ENCODE assay signal across 1 cellular context in the genomic region with DNA sequence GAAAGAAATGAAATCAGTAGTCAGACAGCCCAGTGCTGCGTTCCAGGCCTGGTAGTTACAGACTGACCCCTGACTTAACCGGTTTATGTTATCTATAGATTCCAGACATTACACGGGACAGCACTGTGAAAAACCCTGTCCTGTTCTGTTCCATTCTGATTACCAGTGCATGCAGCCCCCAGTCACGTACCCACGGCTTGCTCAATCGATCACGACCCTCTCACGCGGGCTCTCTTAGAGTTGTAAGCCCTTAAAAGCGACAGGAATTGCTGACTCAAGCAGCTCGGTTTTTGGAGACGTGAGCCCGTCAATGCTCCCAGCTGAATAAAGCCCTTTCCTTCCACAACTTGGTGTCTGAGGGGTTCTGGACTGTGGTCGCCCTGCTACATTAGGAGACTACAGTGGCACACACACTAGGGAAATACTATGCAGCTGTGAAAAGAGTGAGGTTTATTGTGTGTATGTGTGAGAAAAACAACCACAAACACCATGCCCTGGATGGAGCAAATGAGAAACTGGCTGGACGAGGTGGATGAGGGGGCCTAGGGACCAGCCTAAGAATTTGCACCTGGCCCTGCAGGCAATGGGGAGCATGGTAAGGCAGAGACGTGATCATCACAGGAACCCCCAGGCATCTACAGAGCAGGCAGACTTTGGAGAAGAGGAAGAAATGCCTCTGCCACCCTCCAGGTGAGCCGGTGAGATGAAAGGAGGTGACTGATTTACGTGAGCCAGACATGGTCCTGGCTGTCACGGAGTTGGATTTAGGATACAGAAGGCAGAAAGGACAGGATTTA.
TF ChIP-seq lines count a peak whose summit lies in the region.

No MANE protein-coding gene starts in this region.

TF ChIP-seq in K562, 482 proteins besides CTCF, POLR2A, EP300 and RAD21 (continued from another document and continues in another):
- TF ChIP-seq, protein P1, sequence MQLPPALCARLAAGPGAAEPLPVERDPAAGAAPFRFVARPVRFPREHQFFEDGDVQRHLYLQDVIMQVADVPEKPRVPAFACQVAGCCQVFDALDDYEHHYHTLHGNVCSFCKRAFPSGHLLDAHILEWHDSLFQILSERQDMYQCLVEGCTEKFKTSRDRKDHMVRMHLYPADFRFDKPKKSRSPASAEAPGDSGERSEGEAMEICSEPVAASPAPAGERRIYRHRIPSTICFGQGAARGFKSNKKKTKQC (CRISPR knock-in tag; IDR thresholded peaks at IDR 0.05): no peak
- TF ChIP-seq ZFP1 (CRISPR knock-in tag; IDR thresholded peaks at IDR 0.05) (0 out of 2 replicates have a peak, but pooled peaks have one; percentile 27), NFIX (CRISPR knock-in tag; IDR thresholded peaks at IDR 0.05; ENCODE audit: low read depth) (no peak), CCNT2 (IDR thresholded peaks at IDR 0.05; ENCODE audit: borderline replicate concordance, extremely low read depth, insufficient read length, low read depth, low read length) (peak; percentile 92), E2F3 (CRISPR knock-in tag; IDR thresholded peaks at IDR 0.05) (no peak), EGR1 (conservative IDR thresholded peaks at IDR 0.05) (no peak), ZKSCAN8 (CRISPR knock-in tag; IDR thresholded peaks at IDR 0.05) (0 out of 2 replicates have a peak, but pooled peaks have one; percentile 64), SAFB (IDR thresholded peaks at IDR 0.05; ENCODE audit: borderline replicate concordance, low read depth, low read length) (no peak), MTA1 (IDR thresholded peaks at IDR 0.05; ENCODE audit: borderline replicate concordance) (peak; percentile 72; the same call in 1 of the 2 replicates), ZNF766 (CRISPR knock-in tag; conservative IDR thresholded peaks at IDR 0.05) (peak; percentile 96), HNRNPK (IDR thresholded peaks at IDR 0.05; ENCODE audit: low read depth, low read length, poor library complexity, severe bottlenecking) (no peak), ZNF79 (CRISPR knock-in tag; IDR thresholded peaks at IDR 0.05; ENCODE audit: low read depth) (no peak), NFIC (IDR thresholded peaks at IDR 0.05) (peak; percentile 90), KLF10 (CRISPR knock-in tag; IDR thresholded peaks at IDR 0.05) (no peak), EP400 (IDR thresholded peaks at IDR 0.05) (peak; percentile 65), SAFB2 (IDR thresholded peaks at IDR 0.05; ENCODE audit: borderline replicate concordance, low read depth, low read length, severe bottlenecking) (no peak), BACH1 (tag; IDR thresholded peaks at IDR 0.05) (no peak), TAF1 (IDR thresholded peaks at IDR 0.05; ENCODE audit: control insufficient read depth, extremely low read depth, insufficient read depth, low read length, severe bottlenecking) (no peak), ZNF695 (CRISPR knock-in tag; IDR thresholded peaks at IDR 0.05) (no peak), NR2C1 (IDR thresholded peaks at IDR 0.05) (peak; percentile 66), NR2C1 (tag; IDR thresholded peaks at IDR 0.05) (peak; percentile 77), KLF13 (tag; IDR thresholded peaks at IDR 0.05; ENCODE audit: borderline replicate concordance, low read depth) (no peak), MAFG (tag; conservative IDR thresholded peaks at IDR 0.05) (peak; percentile 69), SIN3B (IDR thresholded peaks at IDR 0.05; ENCODE audit: low read depth) (no peak), CBX2 (IDR thresholded peaks at IDR 0.05; ENCODE audit: insufficient read depth, low read length, poor library complexity, severe bottlenecking) (no peak), XRCC4 (IDR thresholded peaks at IDR 0.05; ENCODE audit: extremely low read depth, insufficient read depth, insufficient read length) (no peak), MAFF (IDR thresholded peaks at IDR 0.05; ENCODE audit: low read length) (peak; percentile 76; the same call in 1 of the 2 replicates), EWSR1 (IDR thresholded peaks at IDR 0.05; ENCODE audit: borderline replicate concordance, low read depth, partially characterized antibody) (no peak), FOSL1 (tag; conservative IDR thresholded peaks at IDR 0.05) (peak; percentile 66; the same call in 1 of the 2 replicates), C11orf30 (IDR thresholded peaks at IDR 0.05; ENCODE audit: low read depth) (peak; percentile 90), BCOR (IDR thresholded peaks at IDR 0.05) (peak; percentile 88), SMAD1 (IDR thresholded peaks at IDR 0.05; ENCODE audit: low read depth, low read length, partially characterized antibody) (peak; percentile 67), SRSF9 (IDR thresholded peaks at IDR 0.05; ENCODE audit: borderline replicate concordance, low read depth, low read length) (no peak), CHD4 (IDR thresholded peaks at IDR 0.05; ENCODE audit: insufficient read depth, insufficient replicate concordance, low read depth, low read length, poor library complexity, severe bottlenecking) (no peak), ETV6 (IDR thresholded peaks at IDR 0.05; ENCODE audit: borderline replicate concordance in 1 of 2, low read depth in 2 of 2, low read length in 1 of 2) (0 out of 4 replicates have a peak, but pooled peaks of 1 of the 2 experiments have one; percentile 41), ETV6 (CRISPR knock-in tag; IDR thresholded peaks at IDR 0.05; ENCODE audit: borderline replicate concordance) (no peak), DDX20 (tag; IDR thresholded peaks at IDR 0.05; ENCODE audit: low read depth) (no peak)
- TF ChIP-seq, protein P2, sequence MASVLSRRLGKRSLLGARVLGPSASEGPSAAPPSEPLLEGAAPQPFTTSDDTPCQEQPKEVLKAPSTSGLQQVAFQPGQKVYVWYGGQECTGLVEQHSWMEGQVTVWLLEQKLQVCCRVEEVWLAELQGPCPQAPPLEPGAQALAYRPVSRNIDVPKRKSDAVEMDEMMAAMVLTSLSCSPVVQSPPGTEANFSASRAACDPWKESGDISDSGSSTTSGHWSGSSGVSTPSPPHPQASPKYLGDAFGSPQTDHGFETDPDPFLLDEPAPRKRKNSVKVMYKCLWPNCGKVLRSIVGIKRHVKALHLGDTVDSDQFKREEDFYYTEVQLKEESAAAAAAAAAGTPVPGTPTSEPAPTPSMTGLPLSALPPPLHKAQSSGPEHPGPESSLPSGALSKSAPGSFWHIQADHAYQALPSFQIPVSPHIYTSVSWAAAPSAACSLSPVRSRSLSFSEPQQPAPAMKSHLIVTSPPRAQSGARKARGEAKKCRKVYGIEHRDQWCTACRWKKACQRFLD (CRISPR knock-in tag; IDR thresholded peaks at IDR 0.05): peak; percentile 90
- TF ChIP-seq, protein P3, sequence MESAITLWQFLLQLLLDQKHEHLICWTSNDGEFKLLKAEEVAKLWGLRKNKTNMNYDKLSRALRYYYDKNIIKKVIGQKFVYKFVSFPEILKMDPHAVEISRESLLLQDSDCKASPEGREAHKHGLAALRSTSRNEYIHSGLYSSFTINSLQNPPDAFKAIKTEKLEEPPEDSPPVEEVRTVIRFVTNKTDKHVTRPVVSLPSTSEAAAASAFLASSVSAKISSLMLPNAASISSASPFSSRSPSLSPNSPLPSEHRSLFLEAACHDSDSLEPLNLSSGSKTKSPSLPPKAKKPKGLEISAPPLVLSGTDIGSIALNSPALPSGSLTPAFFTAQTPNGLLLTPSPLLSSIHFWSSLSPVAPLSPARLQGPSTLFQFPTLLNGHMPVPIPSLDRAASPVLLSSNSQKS (CRISPR knock-in tag; IDR thresholded peaks at IDR 0.05): no peak
- TF ChIP-seq, protein P4, sequence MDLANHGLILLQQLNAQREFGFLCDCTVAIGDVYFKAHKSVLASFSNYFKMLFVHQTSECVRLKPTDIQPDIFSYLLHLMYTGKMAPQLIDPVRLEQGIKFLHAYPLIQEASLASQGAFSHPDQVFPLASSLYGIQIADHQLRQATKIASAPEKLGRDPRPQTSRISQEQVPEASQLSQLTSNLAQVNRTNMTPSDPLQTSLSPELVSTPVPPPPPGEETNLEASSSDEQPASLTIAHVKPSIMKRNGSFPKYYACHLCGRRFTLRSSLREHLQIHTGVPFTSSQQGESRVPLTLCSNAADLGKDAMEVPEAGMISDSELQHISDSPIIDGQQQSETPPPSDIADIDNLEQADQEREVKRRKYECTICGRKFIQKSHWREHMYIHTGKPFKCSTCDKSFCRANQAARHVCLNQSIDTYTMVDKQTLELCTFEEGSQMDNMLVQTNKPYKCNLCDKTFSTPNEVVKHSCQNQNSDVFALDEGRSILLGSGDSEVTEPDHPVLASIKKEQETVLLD (IDR thresholded peaks at IDR 0.05): peak; percentile 85; the same call in 1 of the 2 replicates
- TF ChIP-seq, protein P5, sequence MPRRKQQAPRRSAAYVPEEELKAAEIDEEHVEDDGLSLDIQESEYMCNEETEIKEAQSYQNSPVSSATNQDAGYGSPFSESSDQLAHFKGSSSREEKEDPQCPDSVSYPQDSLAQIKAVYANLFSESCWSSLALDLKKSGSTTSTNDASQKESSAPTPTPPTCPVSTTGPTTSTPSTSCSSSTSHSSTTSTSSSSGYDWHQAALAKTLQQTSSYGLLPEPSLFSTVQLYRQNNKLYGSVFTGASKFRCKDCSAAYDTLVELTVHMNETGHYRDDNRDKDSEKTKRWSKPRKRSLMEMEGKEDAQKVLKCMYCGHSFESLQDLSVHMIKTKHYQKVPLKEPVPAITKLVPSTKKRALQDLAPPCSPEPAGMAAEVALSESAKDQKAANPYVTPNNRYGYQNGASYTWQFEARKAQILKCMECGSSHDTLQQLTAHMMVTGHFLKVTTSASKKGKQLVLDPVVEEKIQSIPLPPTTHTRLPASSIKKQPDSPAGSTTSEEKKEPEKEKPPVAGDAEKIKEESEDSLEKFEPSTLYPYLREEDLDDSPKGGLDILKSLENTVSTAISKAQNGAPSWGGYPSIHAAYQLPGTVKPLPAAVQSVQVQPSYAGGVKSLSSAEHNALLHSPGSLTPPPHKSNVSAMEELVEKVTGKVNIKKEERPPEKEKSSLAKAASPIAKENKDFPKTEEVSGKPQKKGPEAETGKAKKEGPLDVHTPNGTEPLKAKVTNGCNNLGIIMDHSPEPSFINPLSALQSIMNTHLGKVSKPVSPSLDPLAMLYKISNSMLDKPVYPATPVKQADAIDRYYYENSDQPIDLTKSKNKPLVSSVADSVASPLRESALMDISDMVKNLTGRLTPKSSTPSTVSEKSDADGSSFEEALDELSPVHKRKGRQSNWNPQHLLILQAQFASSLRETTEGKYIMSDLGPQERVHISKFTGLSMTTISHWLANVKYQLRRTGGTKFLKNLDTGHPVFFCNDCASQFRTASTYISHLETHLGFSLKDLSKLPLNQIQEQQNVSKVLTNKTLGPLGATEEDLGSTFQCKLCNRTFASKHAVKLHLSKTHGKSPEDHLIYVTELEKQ (CRISPR knock-in tag; IDR thresholded peaks at IDR 0.05): no peak
- TF ChIP-seq, protein P6, sequence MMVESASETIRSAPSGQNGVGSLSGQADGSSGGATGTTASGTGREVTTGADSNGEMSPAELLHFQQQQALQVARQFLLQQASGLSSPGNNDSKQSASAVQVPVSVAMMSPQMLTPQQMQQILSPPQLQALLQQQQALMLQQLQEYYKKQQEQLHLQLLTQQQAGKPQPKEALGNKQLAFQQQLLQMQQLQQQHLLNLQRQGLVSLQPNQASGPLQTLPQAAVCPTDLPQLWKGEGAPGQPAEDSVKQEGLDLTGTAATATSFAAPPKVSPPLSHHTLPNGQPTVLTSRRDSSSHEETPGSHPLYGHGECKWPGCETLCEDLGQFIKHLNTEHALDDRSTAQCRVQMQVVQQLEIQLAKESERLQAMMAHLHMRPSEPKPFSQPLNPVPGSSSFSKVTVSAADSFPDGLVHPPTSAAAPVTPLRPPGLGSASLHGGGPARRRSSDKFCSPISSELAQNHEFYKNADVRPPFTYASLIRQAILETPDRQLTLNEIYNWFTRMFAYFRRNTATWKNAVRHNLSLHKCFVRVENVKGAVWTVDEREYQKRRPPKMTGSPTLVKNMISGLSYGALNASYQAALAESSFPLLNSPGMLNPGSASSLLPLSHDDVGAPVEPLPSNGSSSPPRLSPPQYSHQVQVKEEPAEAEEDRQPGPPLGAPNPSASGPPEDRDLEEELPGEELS (CRISPR knock-in tag; IDR thresholded peaks at IDR 0.05; ENCODE audit: borderline replicate concordance): no peak
- TF ChIP-seq, protein P7, sequence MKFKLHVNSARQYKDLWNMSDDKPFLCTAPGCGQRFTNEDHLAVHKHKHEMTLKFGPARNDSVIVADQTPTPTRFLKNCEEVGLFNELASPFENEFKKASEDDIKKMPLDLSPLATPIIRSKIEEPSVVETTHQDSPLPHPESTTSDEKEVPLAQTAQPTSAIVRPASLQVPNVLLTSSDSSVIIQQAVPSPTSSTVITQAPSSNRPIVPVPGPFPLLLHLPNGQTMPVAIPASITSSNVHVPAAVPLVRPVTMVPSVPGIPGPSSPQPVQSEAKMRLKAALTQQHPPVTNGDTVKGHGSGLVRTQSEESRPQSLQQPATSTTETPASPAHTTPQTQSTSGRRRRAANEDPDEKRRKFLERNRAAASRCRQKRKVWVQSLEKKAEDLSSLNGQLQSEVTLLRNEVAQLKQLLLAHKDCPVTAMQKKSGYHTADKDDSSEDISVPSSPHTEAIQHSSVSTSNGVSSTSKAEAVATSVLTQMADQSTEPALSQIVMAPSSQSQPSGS (CRISPR knock-in tag; IDR thresholded peaks at IDR 0.05): no peak
- TF ChIP-seq, protein P8, sequence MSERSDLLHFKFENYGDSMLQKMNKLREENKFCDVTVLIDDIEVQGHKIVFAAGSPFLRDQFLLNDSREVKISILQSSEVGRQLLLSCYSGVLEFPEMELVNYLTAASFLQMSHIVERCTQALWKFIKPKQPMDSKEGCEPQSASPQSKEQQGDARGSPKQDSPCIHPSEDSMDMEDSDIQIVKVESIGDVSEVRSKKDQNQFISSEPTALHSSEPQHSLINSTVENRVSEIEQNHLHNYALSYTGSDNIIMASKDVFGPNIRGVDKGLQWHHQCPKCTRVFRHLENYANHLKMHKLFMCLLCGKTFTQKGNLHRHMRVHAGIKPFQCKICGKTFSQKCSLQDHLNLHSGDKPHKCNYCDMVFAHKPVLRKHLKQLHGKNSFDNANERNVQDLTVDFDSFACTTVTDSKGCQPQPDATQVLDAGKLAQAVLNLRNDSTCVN (CRISPR knock-in tag; IDR thresholded peaks at IDR 0.05): no peak
